In the genomic region with DNA sequence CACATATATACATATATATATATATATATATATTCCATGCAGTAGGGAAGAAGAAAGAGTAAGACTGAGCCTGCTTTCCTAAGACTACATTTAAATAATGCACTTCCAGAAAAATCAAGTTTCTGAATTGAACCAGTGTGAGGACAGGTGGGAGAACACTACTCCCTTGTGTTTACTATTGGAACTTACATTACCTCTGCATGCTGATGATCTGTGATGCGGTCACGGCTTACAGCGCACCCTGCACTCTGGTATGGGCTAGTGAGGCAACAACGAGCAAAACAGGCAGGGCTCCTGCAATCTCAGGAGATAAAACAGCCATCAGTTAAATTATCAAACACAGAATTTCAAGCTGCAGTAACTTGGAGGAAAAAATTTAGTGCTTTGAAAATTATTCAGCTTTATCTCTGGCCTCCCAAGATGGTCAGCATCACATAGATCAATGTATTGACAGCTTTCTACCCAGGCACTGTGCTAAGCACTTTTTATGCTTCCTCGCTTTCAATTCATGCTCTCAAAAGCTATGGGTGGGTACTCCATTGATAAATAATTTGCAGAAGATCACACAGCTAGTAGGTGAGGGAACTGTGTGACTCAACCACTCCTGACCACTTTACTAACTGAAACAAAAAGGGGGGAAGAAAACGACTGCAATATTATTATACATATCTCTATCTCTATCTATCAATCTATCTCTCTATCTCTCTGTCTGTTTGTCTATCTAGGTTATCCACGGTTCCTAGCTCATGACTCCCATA, we compare ENCODE assay signal across 14 cellular contexts. TPM values are rescaled to one million over a fixed set of nuclear protein-coding genes. Genes with fewer than 3 reads are reported as not detected.
A peak's percentile ranks its signal among the peaks of the same experiment; 100 is the strongest.
DNase-seq lines count a peak whose midpoint lies in the region; ATAC-seq and TF ChIP-seq lines count a peak whose summit lies in the region.
"Had no signal": no experiment of that assay in that cellular context is flagged by ENCODE, and none has a peak within 500 bp of the region (broad histone marks: within the 10 kb centered on the region; RNA-seq: fewer than 3 reads in every experiment).

No MANE protein-coding gene starts in this region.

- H3K4me3 ChIP-seq in GM23338: no peak overlapping the region
- H3K4me3 ChIP-seq in fibroblast of pulmonary artery (replicated peaks; ENCODE audit: low read depth, low read length): no peak overlapping the region

- no peak overlapping the region for H3K27ac ChIP-seq in GM23338 (ENCODE audit: low read depth)

- no peaks in the 10 kb centered on the region for H3K36me3 ChIP-seq in GM23338 (ENCODE audit: insufficient read depth)

- H3K27me3 ChIP-seq in GM23338 (ENCODE audit: insufficient read depth): no peaks in the 10 kb centered on the region

- no peak overlapping the region for H3K4me2 ChIP-seq in GM23338

- H3K4me1 Mint-ChIP-seq in GM23338: peaks cover 10% of the 10 kb centered on the region
- H3K4me1 Mint-ChIP-seq in osteocyte (ENCODE audit: unreplicated experiment): peaks cover 15% of the 10 kb centered on the region
- H3K4me1 Mint-ChIP-seq: neural crest cell; stimulated activated effector memory CD8-positive, alpha-beta T cell treated with anti-CD3 and anti-CD28 coated beads, Interleukin-12 subunit alpha, Interleukin-12 subunit beta, amount 100 ng/mL, for 72 hours had no signal

- H3K4me1 ChIP-seq in GM23338 (ENCODE audit: insufficient read depth): no peaks in the 10 kb centered on the region; the same call in 1 of the 2 replicates

- peaks cover 8% of the 10 kb centered on the region; the same call in 2 of the 3 replicates for H3K36me3 Mint-ChIP-seq in GM23338 (ENCODE audit: low read depth)
- no peaks in the 10 kb centered on the region for H3K36me3 Mint-ChIP-seq in osteocyte (ENCODE audit: unreplicated experiment)

- no peaks in the 10 kb centered on the region; the same call in 1 of the 2 replicates for H3F3A ChIP-seq in GM23338 (replicated peaks; ENCODE audit: low read depth)

- H3K27ac Mint-ChIP-seq in GM23338 (no peak overlapping the region), osteocyte (ENCODE audit: unreplicated experiment) (no peak overlapping the region)
- H3K27ac Mint-ChIP-seq: stimulated activated effector memory CD8-positive, alpha-beta T cell treated with anti-CD3 and anti-CD28 coated beads, Interleukin-12 subunit alpha, Interleukin-12 subunit beta, amount 100 ng/mL, for 72 hours had no signal

- ATAC-seq in GM23338: peak; percentile 77
- ATAC-seq: stimulated activated effector memory CD8-positive, alpha-beta T cell treated with anti-CD3 and anti-CD28 coated beads, Interleukin-12 subunit alpha, Interleukin-12 subunit beta, amount 100 ng/mL, for 72 hours had no signal

- peak; percentile 30 to 59; a peak in 3 of 4 replicates for TF ChIP-seq CTCF in GM23338 (conservative IDR thresholded peaks at IDR 0.05; ENCODE audit: low read depth in 2 of 2)
- peak; percentile 27 for TF ChIP-seq CTCF in fibroblast of pulmonary artery (IDR thresholded peaks at IDR 0.05; ENCODE audit: low read length, missing control alignments)
- peak; percentile 28 for TF ChIP-seq CTCF in osteocyte (IDR thresholded peaks at IDR 0.05)

- no peaks in the 10 kb centered on the region for H4K20me1 ChIP-seq in GM23338 (replicated peaks; ENCODE audit: insufficient read depth)

- H3K27me3 Mint-ChIP-seq in GM23338 (ENCODE audit: insufficient read depth, low read depth, poor library complexity) (peaks cover 5% of the 10 kb centered on the region), osteocyte (ENCODE audit: unreplicated experiment) (no peaks in the 10 kb centered on the region)

- peak; percentile 34 for DNase-seq in GM23338 (ENCODE audit: low spot score)
- DNase-seq in RKO (ENCODE audit: low spot score): peak; percentile 9
- DNase-seq in fibroblast of pulmonary artery (ENCODE audit: low read depth): peak; percentile 47
- DNase-seq in osteocyte (ENCODE audit: extremely low spot score, unreplicated experiment): no peak
- no peak for DNase-seq in NK-92 (lab: John Stamatoyannopoulos, UW; ENCODE audit: unreplicated experiment)
- no peak for DNase-seq in medulla oblongata (ENCODE audit: extremely low spot score)
- DNase-seq in hypothalamus (lab: John Stamatoyannopoulos, UW): no peak
- DNase-seq in NCI-H2081 (lab: John Stamatoyannopoulos, UW): no peak
- DNase-seq: activated naive CD4-positive, alpha-beta T cell treated with anti-CD3 and anti-CD28 coated beads, Interleukin-2, amount 50 U/mL, for 16 hours; T-helper 9 cell had no signal

- H2AFZ ChIP-seq in GM23338: no peak overlapping the region; the same call in 1 of the 2 replicates

- peaks cover 10% of the 10 kb centered on the region; the same call in 1 of the 2 replicates for H3K9me2 ChIP-seq in GM23338 (ENCODE audit: insufficient read depth)

- H3K79me2 ChIP-seq in GM23338 (replicated peaks; ENCODE audit: insufficient read depth): no peaks in the 10 kb centered on the region

- peaks cover 5% of the 10 kb centered on the region; the same call in 1 of the 3 replicates for H3K9me3 Mint-ChIP-seq in GM23338
- no peaks in the 10 kb centered on the region for H3K9me3 Mint-ChIP-seq in osteocyte (ENCODE audit: unreplicated experiment)
- H3K9me3 Mint-ChIP-seq: stimulated activated effector memory CD8-positive, alpha-beta T cell treated with anti-CD3 and anti-CD28 coated beads, Interleukin-12 subunit alpha, Interleukin-12 subunit beta, amount 100 ng/mL, for 72 hours had no signal

- H3K4me3 Mint-ChIP-seq in GM23338 (no peak overlapping the region), osteocyte (ENCODE audit: unreplicated experiment) (no peak overlapping the region)
- H3K4me3 Mint-ChIP-seq: neural crest cell; stimulated activated effector memory CD8-positive, alpha-beta T cell treated with anti-CD3 and anti-CD28 coated beads, Interleukin-12 subunit alpha, Interleukin-12 subunit beta, amount 100 ng/mL, for 72 hours had no signal

TF ChIP-seq in GM23338, 12 proteins besides CTCF, POLR2A, EP300 and RAD21 (continues in another document):
- no peak for TF ChIP-seq EZH2 (IDR thresholded peaks at IDR 0.05; ENCODE audit: low read depth, unreplicated experiment)
- TF ChIP-seq, protein P1, sequence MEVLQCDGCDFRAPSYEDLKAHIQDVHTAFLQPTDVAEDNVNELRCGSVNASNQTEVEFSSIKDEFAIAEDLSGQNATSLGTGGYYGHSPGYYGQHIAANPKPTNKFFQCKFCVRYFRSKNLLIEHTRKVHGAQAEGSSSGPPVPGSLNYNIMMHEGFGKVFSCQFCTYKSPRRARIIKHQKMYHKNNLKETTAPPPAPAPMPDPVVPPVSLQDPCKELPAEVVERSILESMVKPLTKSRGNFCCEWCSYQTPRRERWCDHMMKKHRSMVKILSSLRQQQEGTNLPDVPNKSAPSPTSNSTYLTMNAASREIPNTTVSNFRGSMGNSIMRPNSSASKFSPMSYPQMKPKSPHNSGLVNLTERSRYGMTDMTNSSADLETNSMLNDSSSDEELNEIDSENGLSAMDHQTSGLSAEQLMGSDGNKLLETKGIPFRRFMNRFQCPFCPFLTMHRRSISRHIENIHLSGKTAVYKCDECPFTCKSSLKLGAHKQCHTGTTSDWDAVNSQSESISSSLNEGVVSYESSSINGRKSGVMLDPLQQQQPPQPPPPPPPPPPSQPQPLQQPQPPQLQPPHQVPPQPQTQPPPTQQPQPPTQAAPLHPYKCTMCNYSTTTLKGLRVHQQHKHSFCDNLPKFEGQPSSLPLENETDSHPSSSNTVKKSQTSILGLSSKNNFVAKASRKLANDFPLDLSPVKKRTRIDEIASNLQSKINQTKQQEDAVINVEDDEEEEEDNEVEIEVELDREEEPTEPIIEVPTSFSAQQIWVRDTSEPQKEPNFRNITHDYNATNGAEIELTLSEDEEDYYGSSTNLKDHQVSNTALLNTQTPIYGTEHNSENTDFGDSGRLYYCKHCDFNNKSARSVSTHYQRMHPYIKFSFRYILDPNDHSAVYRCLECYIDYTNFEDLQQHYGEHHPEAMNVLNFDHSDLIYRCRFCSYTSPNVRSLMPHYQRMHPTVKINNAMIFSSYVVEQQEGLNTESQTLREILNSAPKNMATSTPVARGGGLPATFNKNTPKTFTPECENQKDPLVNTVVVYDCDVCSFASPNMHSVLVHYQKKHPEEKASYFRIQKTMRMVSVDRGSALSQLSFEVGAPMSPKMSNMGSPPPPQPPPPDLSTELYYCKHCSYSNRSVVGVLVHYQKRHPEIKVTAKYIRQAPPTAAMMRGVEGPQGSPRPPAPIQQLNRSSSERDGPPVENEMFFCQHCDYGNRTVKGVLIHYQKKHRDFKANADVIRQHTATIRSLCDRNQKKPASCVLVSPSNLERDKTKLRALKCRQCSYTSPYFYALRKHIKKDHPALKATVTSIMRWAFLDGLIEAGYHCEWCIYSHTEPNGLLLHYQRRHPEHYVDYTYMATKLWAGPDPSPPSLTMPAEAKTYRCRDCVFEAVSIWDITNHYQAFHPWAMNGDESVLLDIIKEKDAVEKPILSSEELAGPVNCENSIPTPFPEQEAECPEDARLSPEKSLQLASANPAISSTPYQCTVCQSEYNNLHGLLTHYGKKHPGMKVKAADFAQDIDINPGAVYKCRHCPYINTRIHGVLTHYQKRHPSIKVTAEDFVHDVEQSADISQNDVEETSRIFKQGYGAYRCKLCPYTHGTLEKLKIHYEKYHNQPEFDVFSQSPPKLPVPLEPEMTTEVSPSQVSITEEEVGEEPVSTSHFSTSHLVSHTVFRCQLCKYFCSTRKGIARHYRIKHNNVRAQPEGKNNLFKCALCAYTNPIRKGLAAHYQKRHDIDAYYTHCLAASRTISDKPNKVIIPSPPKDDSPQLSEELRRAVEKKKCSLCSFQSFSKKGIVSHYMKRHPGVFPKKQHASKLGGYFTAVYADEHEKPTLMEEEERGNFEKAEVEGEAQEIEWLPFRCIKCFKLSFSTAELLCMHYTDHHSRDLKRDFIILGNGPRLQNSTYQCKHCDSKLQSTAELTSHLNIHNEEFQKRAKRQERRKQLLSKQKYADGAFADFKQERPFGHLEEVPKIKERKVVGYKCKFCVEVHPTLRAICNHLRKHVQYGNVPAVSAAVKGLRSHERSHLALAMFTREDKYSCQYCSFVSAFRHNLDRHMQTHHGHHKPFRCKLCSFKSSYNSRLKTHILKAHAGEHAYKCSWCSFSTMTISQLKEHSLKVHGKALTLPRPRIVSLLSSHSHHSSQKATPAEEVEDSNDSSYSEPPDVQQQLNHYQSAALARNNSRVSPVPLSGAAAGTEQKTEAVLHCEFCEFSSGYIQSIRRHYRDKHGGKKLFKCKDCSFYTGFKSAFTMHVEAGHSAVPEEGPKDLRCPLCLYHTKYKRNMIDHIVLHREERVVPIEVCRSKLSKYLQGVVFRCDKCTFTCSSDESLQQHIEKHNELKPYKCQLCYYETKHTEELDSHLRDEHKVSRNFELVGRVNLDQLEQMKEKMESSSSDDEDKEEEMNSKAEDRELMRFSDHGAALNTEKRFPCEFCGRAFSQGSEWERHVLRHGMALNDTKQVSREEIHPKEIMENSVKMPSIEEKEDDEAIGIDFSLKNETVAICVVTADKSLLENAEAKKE (CRISPR knock-in tag; IDR thresholded peaks at IDR 0.05): no peak
- no peak for TF ChIP-seq JUNB (IDR thresholded peaks at IDR 0.05; ENCODE audit: unreplicated experiment)

RNA-seq across cellular contexts. Expression of a gene that starts 20.5 kb away (rescaled TPM):
- 1.3 and 2.0 TPM in 2 replicates for total RNA-seq in GM23338 (2014; rRNA removed; shearing (Covaris generic))
- 0.84 and 0.89 TPM in 2 replicates for polyA plus RNA-seq in GM23338 (2016; fragmentation: Nextera tagmentation; extraction: Ambion mirVana)
- 7.9 and 8.4 TPM in 2 replicates for total RNA-seq in osteocyte
- total RNA-seq: activated CD8-positive, alpha-beta memory T cell treated with anti-CD3 and anti-CD28 coated beads for 36 hours; neural crest cell; OCI-LY7 had no signal

Comparison
In these comparisons a context has a peak if more than half of its experiments do, and no peak if none do; other contexts are left out.
1. DNase-seq: peak in GM23338 (single experiment), RKO (single experiment) and fibroblast of pulmonary artery (single experiment); none in osteocyte (single experiment), NK-92 (single experiment), medulla oblongata (single experiment), hypothalamus (0 of 51) and NCI-H2081 (0 of 2).
2. Peak in every context shown above with its lines, with median percentiles within 50 percentile points of each other: CTCF ChIP-seq.